ENCODE assay signal across 9 cellular contexts in the genomic region with DNA sequence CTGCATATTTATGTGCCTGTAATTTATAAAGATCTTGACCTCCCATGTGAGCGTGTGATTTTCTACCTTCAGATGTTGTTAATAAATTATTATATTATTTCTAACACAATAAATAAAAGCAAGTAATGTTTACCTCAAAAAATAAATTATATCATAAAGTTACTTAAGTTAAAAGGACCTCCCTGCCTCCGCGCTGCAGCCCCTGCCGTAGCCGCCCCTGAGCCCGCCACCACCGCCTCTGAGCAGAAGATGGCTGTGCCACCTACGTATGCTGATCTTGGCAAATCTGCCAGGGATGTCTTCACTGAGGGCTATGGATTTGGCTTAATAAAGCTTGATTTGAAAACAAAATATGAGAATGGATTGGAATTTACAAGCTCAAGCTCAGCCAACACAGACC.
"Had no signal": no experiment of that assay in that cellular context is flagged by ENCODE, and none has a peak within 500 bp of the region (broad histone marks: within the 10 kb centered on the region; RNA-seq: fewer than 3 reads in every experiment).

No MANE protein-coding gene starts in this region.

- H3K27ac ChIP-seq: GM23248 had no signal

- ATAC-seq: GM23338, HCT116 had no signal

- DNase-seq: GM23248, GOT3, H7, H9, HCEC 1CT, HFFc6 had no signal

- H3K4me3 ChIP-seq: GM23248, GM23338, HAP-1 had no signal

- H3K9me3 ChIP-seq: HAP-1 had no signal

- H3K4me1 ChIP-seq: HAP-1 had no signal

- H3K36me3 ChIP-seq: HAP-1 had no signal
